In genomic region chr12:31964280-31964679, GRCh38 we compare ENCODE assay signal across 1 cellular context.
TF ChIP-seq lines count a peak whose summit lies in the region.

No MANE protein-coding gene starts in this region.

TF ChIP-seq in K562, 482 proteins besides CTCF, POLR2A, EP300 and RAD21:
- TF ChIP-seq KDM1A (IDR thresholded peaks at IDR 0.05) (peak; percentile 8 to 45; a peak in 2 of 4 replicates), MAFF (IDR thresholded peaks at IDR 0.05; ENCODE audit: low read length) (no peak), ZNF146 (CRISPR knock-in tag; IDR thresholded peaks at IDR 0.05; ENCODE audit: unreplicated experiment) (peak; percentile 87), ZKSCAN3 (CRISPR knock-in tag; IDR thresholded peaks at IDR 0.05) (no peak), BCOR (IDR thresholded peaks at IDR 0.05) (peak; percentile 73), SRF (CRISPR knock-in tag; IDR thresholded peaks at IDR 0.05) (no peak)
